ENCODE assay signal across 11 cellular contexts in genomic region chr1:48526045-48526714, GRCh38. TPM values are rescaled to one million over a fixed set of nuclear protein-coding genes. Genes with fewer than 3 reads are reported as not detected.
A peak's percentile ranks its signal among the peaks of the same experiment; 100 is the strongest.
DNase-seq lines count a peak whose midpoint lies in the region; ATAC-seq, FAIRE-seq and TF ChIP-seq lines count a peak whose summit lies in the region.
"Had no signal": no experiment of that assay in that cellular context is flagged by ENCODE, and none has a peak within 500 bp of the region (broad histone marks: within the 10 kb centered on the region; RNA-seq: fewer than 3 reads in every experiment).

No MANE protein-coding gene starts in this region.

- intact Hi-C loops in left lung (cut with DNase I) = no loop called here

- TF ChIP-seq CTCF in AG10803 (conservative IDR thresholded peaks at IDR 0.05; ENCODE audit: low read length) (no peak), left lung (IDR thresholded peaks at IDR 0.05) (no peak)

- no peak overlapping the region for H3K4me3 Mint-ChIP-seq in immature natural killer cell
- H3K4me3 Mint-ChIP-seq: CD4-positive, alpha-beta memory T cell; natural killer cell had no signal

- H3K27me3 ChIP-seq in left lung = peaks cover 0 to 20% of the 10 kb centered on the region in 2 donors

- FAIRE-seq in HTR-8/SVneo (lab: Jason Lieb, UNC) = no peak

- ATAC-seq in left lung (peak; percentile 55), GM21786 (IDR thresholded peaks at IDR 0.05; ENCODE audit: unreplicated experiment) (no peak), GM21515 (IDR thresholded peaks at IDR 0.05; ENCODE audit: unreplicated experiment) (no peak)
- ATAC-seq: natural killer cell had no signal

- no peaks in the 10 kb centered on the region for H3K9me3 ChIP-seq in left lung

- H3K36me3 ChIP-seq in left lung = no peaks in the 10 kb centered on the region

- no peaks in the 10 kb centered on the region for H3K9me3 Mint-ChIP-seq in immature natural killer cell
- H3K9me3 Mint-ChIP-seq: natural killer cell had no signal

- H3K4me1 ChIP-seq in left lung = no peaks in the 10 kb centered on the region

- H3K27ac ChIP-seq in angular gyrus (ENCODE audit: low read depth, low read length) (peak overlapping the region; percentile 88), left lung (no peak overlapping the region)

- no peaks in the 10 kb centered on the region for H3K36me3 Mint-ChIP-seq in immature natural killer cell
- H3K36me3 Mint-ChIP-seq: CD4-positive, alpha-beta memory T cell; natural killer cell had no signal

- H3K27me3 Mint-ChIP-seq in immature natural killer cell (ENCODE audit: low read depth in 3 of 3) = peaks cover 5 to 11% (median 10%) of the 10 kb centered on the region in 3 donors

- H3K4me3 ChIP-seq in AG10803 (ENCODE audit: low read length) (no peak overlapping the region), left lung (no peak overlapping the region)

- no peaks in the 10 kb centered on the region for H3K4me1 Mint-ChIP-seq in immature natural killer cell
- H3K4me1 Mint-ChIP-seq: CD4-positive, alpha-beta memory T cell; natural killer cell had no signal

- H3K27ac Mint-ChIP-seq in immature natural killer cell = no peak overlapping the region
- H3K27ac Mint-ChIP-seq: CD4-positive, alpha-beta memory T cell; natural killer cell had no signal

- DNase-seq in AG10803 (ENCODE audit: low read depth) (peak; percentile 58), NCI-H146 (lab: John Stamatoyannopoulos, UW) (peak; percentile 37), left lung (no peak), HTR-8/SVneo (ENCODE audit: insufficient read length, low spot score) (no peak), immature natural killer cell (no peak)
- DNase-seq: CD4-positive, alpha-beta memory T cell; natural killer cell; OCI-M1 had no signal

RNA-seq across cellular contexts. Expression of gene SPATA6, which starts 54.2 kb away (rescaled TPM):
- total RNA-seq in left lung = 10 to 100 TPM; 11.9 to 18.4 TPM
- polyA plus RNA-seq in immature natural killer cell = 1 to 10 TPM in 2 of 3 donors, not detected in 1; 1.1 to 2.5 TPM

Comparison
In these comparisons a context has a peak if more than half of its experiments do, and no peak if none do; other contexts are left out.
1. DNase-seq: peak in AG10803 (single experiment) and NCI-H146 (single experiment); none in left lung (0 of 2), HTR-8/SVneo (single experiment) and immature natural killer cell (0 of 3).